ENCODE assay signal across 14 cellular contexts in the genomic region with DNA sequence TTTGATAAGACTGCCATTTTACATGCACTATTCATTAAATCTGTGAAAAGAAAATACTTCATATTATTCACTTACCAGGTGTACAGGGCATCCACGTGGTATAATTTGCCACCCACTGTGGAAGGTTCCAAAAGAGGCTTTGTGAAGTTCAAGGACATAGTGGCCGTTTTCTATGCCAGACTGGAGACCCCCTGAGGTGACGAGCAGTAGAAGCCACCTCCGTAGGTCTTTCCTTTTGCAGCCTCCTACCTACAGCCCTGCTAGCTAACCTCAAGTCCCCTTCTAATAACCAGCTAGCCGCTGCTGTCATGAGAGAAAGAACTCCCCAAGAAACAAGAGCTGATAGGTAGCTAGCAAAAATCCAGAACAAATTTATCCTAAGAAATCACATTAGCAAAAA.
"Had no signal": no experiment of that assay in that cellular context is flagged by ENCODE, and none has a peak within 500 bp of the region (broad histone marks: within the 10 kb centered on the region; RNA-seq: fewer than 3 reads in every experiment).

No MANE protein-coding gene starts in this region.

- ATAC-seq: activated naive CD4-positive, alpha-beta T cell treated with anti-CD3 and anti-CD28 coated beads, Interleukin-2, amount 50 U/mL, for 72 hours; esophagus mucosa; gastrocnemius medialis; left ventricle myocardium superior; mucosa of descending colon; stimulated activated naive CD8-positive, alpha-beta T cell treated with anti-CD3 and anti-CD28 coated beads, Interleukin-15, Interleukin-2, amounts not matched to agents 100 U/mL and 50 U/mL, for 24 hours had no signal

- H3K27me3 ChIP-seq: gastrocnemius medialis, tibial artery had no signal

- DNase-seq: activated CD4-positive, alpha-beta T cell treated with anti-CD3 and anti-CD28 coated beads, Interleukin-2, amount 50 U/mL, for 48 hours; activated gamma-delta T cell; effector CD4-positive, alpha-beta T cell; gastrocnemius medialis; head of caudate nucleus; left ventricle myocardium superior; mucosa of descending colon; naive B cell; stimulated activated naive CD8-positive, alpha-beta T cell treated with anti-CD3 and anti-CD28 coated beads, Interleukin-15, Interleukin-2, amounts not matched to agents 100 U/mL and 50 U/mL, for 24 hours; substantia nigra; tibial artery had no signal

- H3K9me3 ChIP-seq: gastrocnemius medialis, mucosa of descending colon, tibial artery had no signal

- H3K4me1 ChIP-seq: tibial artery had no signal

- H3K4me3 ChIP-seq: gastrocnemius medialis, mucosa of descending colon, tibial artery had no signal

- H3K27ac ChIP-seq: tibial artery, VCaP had no signal

- H3K36me3 ChIP-seq: gastrocnemius medialis, tibial artery had no signal
